20 cellular contexts compared by ENCODE assay signal in genomic region chr14:68713782-68714181, GRCh38.
"Had no signal": no experiment of that assay in that cellular context is flagged by ENCODE, and none has a peak within 500 bp of the region (broad histone marks: within the 10 kb centered on the region; RNA-seq: fewer than 3 reads in every experiment).

No MANE protein-coding gene starts in this region.

- DNase-seq: activated CD8-positive, alpha-beta memory T cell treated with anti-CD3 and anti-CD28 coated beads, Interleukin-2, amount 50 U/mL, for 4 hours; activated CD8-positive, alpha-beta T cell treated with anti-CD3 and anti-CD28 coated beads, Interleukin-2, amount 10 ng/mL, durations not matched to agents 7 days and 5 days; activated gamma-delta T cell treated with Interleukin-2 at 50 U/mL for 16 hours; activated naive CD8-positive, alpha-beta T cell treated with anti-CD3 and anti-CD28 coated beads, Interleukin-2, amount 50 U/mL, for 24 hours; activated T-cell treated with anti-CD3 and anti-CD28 coated beads, Interleukin-2, amount 50 U/mL, for 72 hours; islet precursor cell; mammary epithelial cell; naive thymus-derived CD8-positive, alpha-beta T cell; nucleus accumbens; stomach; WERI-Rb-1 had no signal

- H3K27ac ChIP-seq: ascending aorta, gastroesophageal sphincter, right atrium auricular region, stomach, thoracic aorta, WERI-Rb-1 had no signal

- FAIRE-seq: bronchial epithelial cell, endometrium had no signal

- H3K36me3 Mint-ChIP-seq: naive thymus-derived CD8-positive, alpha-beta T cell had no signal

- H3K27ac Mint-ChIP-seq: activated CD8-positive, alpha-beta T cell treated with anti-CD3 and anti-CD28 coated beads, Interleukin-2, amount 10 ng/mL, durations not matched to agents 7 days and 5 days; activated naive CD8-positive, alpha-beta T cell treated with anti-CD3 and anti-CD28 coated beads, Interleukin-2, amount 50 U/mL, for 24 hours; activated T-cell treated with anti-CD3 and anti-CD28 coated beads, Interleukin-2, amount 50 U/mL, for 72 hours; T-helper 1 cell treated with Interleukin-12 subunit alpha and Interleukin-12 subunit beta and Interleukin-4 antibody, amounts not matched to agents 30 μg/mL and 1 μg/mL, for 36 hours had no signal

- H3K9me3 ChIP-seq: ascending aorta, gastroesophageal sphincter, right atrium auricular region, stomach, thoracic aorta had no signal

- H3K4me2 ChIP-seq: smooth muscle cell had no signal

- H3K27me3 Mint-ChIP-seq: activated naive CD8-positive, alpha-beta T cell treated with anti-CD3 and anti-CD28 coated beads, Interleukin-2, amount 50 U/mL, for 24 hours; naive thymus-derived CD8-positive, alpha-beta T cell had no signal

- H3K4me3 ChIP-seq: ascending aorta, gastroesophageal sphincter, right atrium auricular region, smooth muscle cell, stomach, thoracic aorta had no signal

- ATAC-seq: activated CD8-positive, alpha-beta T cell treated with anti-CD3 and anti-CD28 coated beads, Interleukin-2, amount 10 ng/mL, durations not matched to agents 7 days and 5 days; activated naive CD8-positive, alpha-beta T cell treated with anti-CD3 and anti-CD28 coated beads, Interleukin-2, amount 50 U/mL, for 24 hours; activated T-cell treated with anti-CD3 and anti-CD28 coated beads, Interleukin-2, amount 50 U/mL, for 72 hours; gastroesophageal sphincter; left lobe of liver; naive thymus-derived CD8-positive, alpha-beta T cell had no signal

- H3K4me3 Mint-ChIP-seq: activated CD8-positive, alpha-beta T cell treated with anti-CD3 and anti-CD28 coated beads, Interleukin-2, amount 10 ng/mL, durations not matched to agents 7 days and 5 days; activated naive CD8-positive, alpha-beta T cell treated with anti-CD3 and anti-CD28 coated beads, Interleukin-2, amount 50 U/mL, for 24 hours; activated T-cell treated with anti-CD3 and anti-CD28 coated beads, Interleukin-2, amount 50 U/mL, for 72 hours; naive thymus-derived CD8-positive, alpha-beta T cell; T-helper 1 cell treated with Interleukin-12 subunit alpha and Interleukin-12 subunit beta and Interleukin-4 antibody, amounts not matched to agents 30 μg/mL and 1 μg/mL, for 36 hours had no signal

- H3K27me3 ChIP-seq: ascending aorta, gastroesophageal sphincter, right atrium auricular region, stomach had no signal

- H3K4me1 ChIP-seq: ascending aorta, gastroesophageal sphincter had no signal

- H3K36me3 ChIP-seq: ascending aorta, gastroesophageal sphincter, right atrium auricular region, stomach, thoracic aorta, WERI-Rb-1 had no signal

- H3K9me3 Mint-ChIP-seq: activated naive CD8-positive, alpha-beta T cell treated with anti-CD3 and anti-CD28 coated beads, Interleukin-2, amount 50 U/mL, for 24 hours; activated T-cell treated with anti-CD3 and anti-CD28 coated beads, Interleukin-2, amount 50 U/mL, for 72 hours; naive thymus-derived CD8-positive, alpha-beta T cell; T-helper 1 cell treated with Interleukin-12 subunit alpha and Interleukin-12 subunit beta and Interleukin-4 antibody, amounts not matched to agents 30 μg/mL and 1 μg/mL, for 36 hours had no signal
